In the genomic region with DNA sequence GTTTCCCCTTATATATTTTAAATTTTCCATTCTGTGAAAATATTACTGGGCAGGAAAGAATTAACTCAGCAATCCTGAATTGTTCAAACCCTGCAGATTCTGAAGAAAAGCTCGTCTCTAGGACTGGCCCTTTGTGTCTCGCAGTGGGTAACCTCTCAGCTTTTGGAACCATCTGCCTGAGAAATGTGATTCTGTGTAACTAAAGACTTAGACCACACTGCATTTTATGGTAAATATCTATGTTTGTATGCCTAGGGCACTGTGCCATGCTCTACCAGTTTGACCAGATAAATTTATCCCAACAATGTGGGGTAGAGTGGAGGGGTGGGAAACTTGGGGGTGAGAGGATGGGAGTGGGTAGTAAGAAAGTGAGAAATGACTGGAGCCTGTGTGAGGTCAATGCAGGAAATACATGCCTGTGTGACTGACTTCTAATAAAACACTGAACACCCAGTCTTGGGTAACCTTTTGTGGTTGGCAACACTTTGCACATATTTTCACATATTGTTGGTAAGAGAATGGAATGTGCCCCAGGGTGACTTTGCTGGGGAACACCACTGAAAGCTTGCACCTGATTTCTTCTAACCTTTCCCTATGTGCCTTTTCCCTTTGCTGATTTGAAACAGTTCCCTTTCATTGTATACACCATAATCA, we compare ENCODE assay signal across 21 cellular contexts.
DNase-seq lines count a peak whose midpoint lies in the region; FAIRE-seq and TF ChIP-seq lines count a peak whose summit lies in the region.
"Had no signal": no experiment of that assay in that cellular context is flagged by ENCODE, and none has a peak within 500 bp of the region (broad histone marks: within the 10 kb centered on the region; RNA-seq: fewer than 3 reads in every experiment).

No MANE protein-coding gene starts in this region.

- in situ Hi-C loops in T47D (cut with HindIII; ENCODE audit: low pct_unique_long_range_greater_than_20kb, low sequenced_read_pairs): no loop called here

- no peaks in the 10 kb centered on the region for H3K4me1 Mint-ChIP-seq in immature natural killer cell
- H3K4me1 Mint-ChIP-seq: activated CD4-positive, alpha-beta T cell treated with anti-CD3 and anti-CD28 coated beads, Interleukin-2, amount 10 ng/mL, durations not matched to agents 7 days and 5 days; natural killer cell had no signal

- peaks cover 10 to 68% (median 15%) of the 10 kb centered on the region in 6 donors for H3K9me3 Mint-ChIP-seq in immature natural killer cell

- H3K4me3 Mint-ChIP-seq in immature natural killer cell: no peak overlapping the region
- H3K4me3 Mint-ChIP-seq: activated CD4-positive, alpha-beta T cell treated with anti-CD3 and anti-CD28 coated beads, Interleukin-2, amount 10 ng/mL, durations not matched to agents 7 days and 5 days; natural killer cell had no signal

- H3K9me3 ChIP-seq in tibial artery: no peaks in the 10 kb centered on the region
- H3K9me3 ChIP-seq: MG63 had no signal

- no peak overlapping the region for H3K27ac Mint-ChIP-seq in immature natural killer cell
- H3K27ac Mint-ChIP-seq: activated CD4-positive, alpha-beta T cell treated with anti-CD3 and anti-CD28 coated beads, Interleukin-2, amount 10 ng/mL, durations not matched to agents 7 days and 5 days; activated T-helper 2 cell treated with anti-CD3 and anti-CD28 coated beads, Interferon-gamma antibody, Interleukin-2, Interleukin-4, amounts not matched to agents 10 μg/mL and 5 μg/mL and 100 μg/mL, durations not matched to agents 14 hours and 24 hours and 36 hours; natural killer cell had no signal

- intact Hi-C loops in tibial artery (cut with DNase I; ENCODE audit: low total_unique reads): no loop called here

- TF ChIP-seq CTCF in tibial artery (IDR thresholded peaks at IDR 0.05): no peak

- no peaks in the 10 kb centered on the region for H3K36me3 Mint-ChIP-seq in immature natural killer cell

- no peaks in the 10 kb centered on the region for H3K4me1 ChIP-seq in tibial artery

- no peak for FAIRE-seq in urothelium cell line (lab: Jason Lieb, UNC)
- FAIRE-seq: endothelial cell of umbilical vein, TTC549 had no signal

- H3K27ac ChIP-seq in tibial artery: no peak overlapping the region

- no peak overlapping the region for H3K4me3 ChIP-seq in tibial artery
- H3K4me3 ChIP-seq: MG63 had no signal

- H3K27me3 Mint-ChIP-seq in immature natural killer cell (ENCODE audit: low read depth in 3 of 3): no peaks in the 10 kb centered on the region
- H3K27me3 Mint-ChIP-seq: activated CD4-positive, alpha-beta T cell treated with anti-CD3 and anti-CD28 coated beads, Interleukin-2, amount 10 ng/mL, durations not matched to agents 7 days and 5 days had no signal

- peak; percentile 2 for DNase-seq in SKM-1 (lab: John Stamatoyannopoulos, UW; ENCODE audit: unreplicated experiment)
- DNase-seq in SKM-1 treated with dmso at 0.1 percent for 144 hours (lab: John Stamatoyannopoulos, UW; ENCODE audit: unreplicated experiment): no peak
- peak; percentile 9 to 98 for DNase-seq in T47D (ENCODE audit: low read depth in 1 of 2, low spot score in 1 of 2)
- DNase-seq in iPS-NIHi11 (ENCODE audit: low spot score): peak; percentile 19
- DNase-seq in urothelium cell line (ENCODE audit: low spot score): peak; percentile 27
- no peak for DNase-seq in AG08395 (ENCODE audit: low spot score)
- DNase-seq in immature natural killer cell: no peak
- DNase-seq in tibial artery: no peak
- DNase-seq: activated CD4-positive, alpha-beta T cell treated with anti-CD3 and anti-CD28 coated beads, Interleukin-2, amount 10 ng/mL, durations not matched to agents 7 days and 5 days; Calu3; foreskin fibroblast; hypothalamus; left cardiac atrium; MG63; natural killer cell; NCI-H146; NCI-H226; posterior cingulate gyrus had no signal

- H3K27me3 ChIP-seq in tibial artery: no peaks in the 10 kb centered on the region
- H3K27me3 ChIP-seq: MG63 had no signal

- H3K36me3 ChIP-seq in tibial artery: no peaks in the 10 kb centered on the region
- H3K36me3 ChIP-seq: MG63 had no signal

Comparison
In these comparisons a context has a peak if more than half of its experiments do, and no peak if none do; other contexts are left out.
1. DNase-seq: peak in SKM-1 (single experiment), T47D (2 of 2), iPS-NIHi11 (single experiment) and urothelium cell line (single experiment); none in SKM-1 treated with dmso at 0.1 percent for 144 hours (single experiment), AG08395 (single experiment), immature natural killer cell (0 of 3) and tibial artery (0 of 2).